ENCODE assay signal across 9 cellular contexts in the genomic region with DNA sequence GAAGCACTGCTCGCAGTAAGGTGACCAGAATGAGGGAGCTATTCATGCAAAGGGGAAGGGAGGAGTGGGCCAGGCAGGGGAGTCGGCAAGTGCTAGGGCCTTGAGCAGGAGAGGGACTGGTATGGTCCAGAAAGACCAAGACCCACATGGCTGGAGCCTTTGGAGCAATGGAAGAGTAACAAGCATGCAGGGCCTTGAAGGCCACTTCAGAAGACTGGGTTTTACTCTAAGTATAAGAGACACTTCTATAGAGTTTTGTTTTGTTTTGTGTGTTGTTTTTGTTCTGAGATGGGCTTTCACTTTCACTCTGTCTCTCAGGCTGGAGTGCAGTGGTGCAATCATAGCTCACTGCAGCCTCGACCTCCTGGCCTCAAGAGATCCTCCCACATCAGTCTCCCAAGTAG. TPM values are rescaled to one million over a fixed set of nuclear protein-coding genes. Genes with fewer than 3 reads are reported as not detected.
A peak's percentile ranks its signal among the peaks of the same experiment; 100 is the strongest.
DNase-seq lines count a peak whose midpoint lies in the region; ATAC-seq, FAIRE-seq and TF ChIP-seq lines count a peak whose summit lies in the region.
"Had no signal": no experiment of that assay in that cellular context is flagged by ENCODE, and none has a peak within 500 bp of the region (broad histone marks: within the 10 kb centered on the region; RNA-seq: fewer than 3 reads in every experiment).

No MANE protein-coding gene starts in this region.

- no peaks in the 10 kb centered on the region for H3K36me3 ChIP-seq in BLaER1
- H3K36me3 ChIP-seq in esophagus squamous epithelium, result no peaks in the 10 kb centered on the region
- H3K36me3 ChIP-seq: cardiac muscle cell had no signal

- H3K4me3 ChIP-seq in BLaER1 (peak overlapping the region; percentile 51), esophagus squamous epithelium (no peak overlapping the region)
- H3K4me3 ChIP-seq: cardiac muscle cell had no signal

- H3K27ac ChIP-seq in BLaER1 (peak overlapping the region; percentile 81), esophagus squamous epithelium (no peak overlapping the region), caudate nucleus (ENCODE audit: low read depth, low read length) (no peak overlapping the region)
- H3K27ac ChIP-seq: cardiac muscle cell had no signal

- H3K4me1 ChIP-seq in BLaER1, result peaks cover 11% of the 10 kb centered on the region
- peaks cover 0 to 25% (median 4%) of the 10 kb centered on the region in 3 donors for H3K4me1 ChIP-seq in esophagus squamous epithelium

- H3K4me1 Mint-ChIP-seq in activated T-helper 1 cell treated with anti-CD3 and anti-CD28 coated beads, Interleukin-12 subunit alpha, Interleukin-12 subunit beta, Interleukin-2, Interleukin-4 antibody, amounts not matched to agents 30 ng/mL and 10 ng/mL and 1 ng/mL, durations not matched to agents 14 hours and 24 hours and 36 hours (ENCODE audit: low read depth), result peaks cover 35% of the 10 kb centered on the region

- H3K4me2 ChIP-seq in BLaER1, result peak overlapping the region; percentile 84

- H3K27me3 ChIP-seq in BLaER1, result no peaks in the 10 kb centered on the region
- no peaks in the 10 kb centered on the region for H3K27me3 ChIP-seq in esophagus squamous epithelium
- H3K27me3 ChIP-seq: cardiac muscle cell had no signal

- TF ChIP-seq POLR2A in esophagus squamous epithelium (IDR thresholded peaks at IDR 0.05), result no peak

- no peak for TF ChIP-seq CTCF in esophagus squamous epithelium (IDR thresholded peaks at IDR 0.05)

- H3K27me3 Mint-ChIP-seq in activated T-helper 1 cell treated with anti-CD3 and anti-CD28 coated beads, Interleukin-12 subunit alpha, Interleukin-12 subunit beta, Interleukin-2, Interleukin-4 antibody, amounts not matched to agents 30 ng/mL and 10 ng/mL and 1 ng/mL, durations not matched to agents 14 hours and 24 hours and 36 hours (ENCODE audit: insufficient read depth), result no peaks in the 10 kb centered on the region

- H3K9ac ChIP-seq in BLaER1, result peak overlapping the region; percentile 70; the same call in 1 of the 2 replicates

- H3K36me3 Mint-ChIP-seq in activated T-helper 1 cell treated with anti-CD3 and anti-CD28 coated beads, Interleukin-12 subunit alpha, Interleukin-12 subunit beta, Interleukin-2, Interleukin-4 antibody, amounts not matched to agents 30 ng/mL and 10 ng/mL and 1 ng/mL, durations not matched to agents 14 hours and 24 hours and 36 hours (ENCODE audit: low read depth), result peaks cover 8% of the 10 kb centered on the region

- H3K9me3 Mint-ChIP-seq in activated T-helper 1 cell treated with anti-CD3 and anti-CD28 coated beads, Interleukin-12 subunit alpha, Interleukin-12 subunit beta, Interleukin-2, Interleukin-4 antibody, amounts not matched to agents 30 ng/mL and 10 ng/mL and 1 ng/mL, durations not matched to agents 14 hours and 24 hours and 36 hours, result peaks cover 9% of the 10 kb centered on the region

- peak overlapping the region; percentile 96 for H3K27ac Mint-ChIP-seq in activated T-helper 1 cell treated with anti-CD3 and anti-CD28 coated beads, Interleukin-12 subunit alpha, Interleukin-12 subunit beta, Interleukin-2, Interleukin-4 antibody, amounts not matched to agents 30 ng/mL and 10 ng/mL and 1 ng/mL, durations not matched to agents 14 hours and 24 hours and 36 hours

- H3K9me3 ChIP-seq in BLaER1 (peaks cover 16% of the 10 kb centered on the region), esophagus squamous epithelium (no peaks in the 10 kb centered on the region)

- DNase-seq in GM19239 (ENCODE audit: insufficient read length, low spot score) (no peak), ureter (ENCODE audit: low spot score) (no peak), esophagus squamous epithelium (lab: John Stamatoyannopoulos, UW) (no peak), caudate nucleus (lab: John Stamatoyannopoulos, UW) (no peak)
- peak; percentile 22 for DNase-seq in activated T-helper 1 cell treated with anti-CD3 and anti-CD28 coated beads, Interleukin-12 subunit alpha, Interleukin-12 subunit beta, Interleukin-2, Interleukin-4 antibody, amounts not matched to agents 30 ng/mL and 10 ng/mL and 1 ng/mL, durations not matched to agents 14 hours and 24 hours and 36 hours (ENCODE audit: low spot score)
- DNase-seq in activated CD4-positive, CD25-positive, alpha-beta regulatory T cell treated with anti-CD3 and anti-CD28 coated beads, Interleukin-2, amount 50 U/mL, for 72 hours, result no peak

- FAIRE-seq in GM19239 (lab: Jason Lieb, UNC), result peak; percentile 86

- H3K4me3 Mint-ChIP-seq in activated T-helper 1 cell treated with anti-CD3 and anti-CD28 coated beads, Interleukin-12 subunit alpha, Interleukin-12 subunit beta, Interleukin-2, Interleukin-4 antibody, amounts not matched to agents 30 ng/mL and 10 ng/mL and 1 ng/mL, durations not matched to agents 14 hours and 24 hours and 36 hours, result peak overlapping the region; percentile 81

- intact Hi-C loops in activated T-helper 1 cell treated with anti-CD3 and anti-CD28 coated beads, Interleukin-12 subunit alpha, Interleukin-12 subunit beta, Interleukin-2, Interleukin-4 antibody, amounts not matched to agents 30 ng/mL and 10 ng/mL and 1 ng/mL, durations not matched to agents 14 hours and 24 hours and 36 hours (cut with micrococcal nuclease), result loop anchor here (1.0 to 10.0 kb wide), 5 partner anchors 50 to 1043 kb away; a partner anchor contains a TSS
- intact Hi-C loops in esophagus squamous epithelium (cut with DNase I), result no loop called here

- WGBS in esophagus squamous epithelium, 2 donors, result 55 to 61% methylated on average over 3 of the region's 3 CpGs

- H4K20me1 ChIP-seq in BLaER1, result no peaks in the 10 kb centered on the region

- ATAC-seq in HG03108 (IDR thresholded peaks at IDR 0.05; ENCODE audit: unreplicated experiment), result peak; percentile 58

RNA-seq across cellular contexts. Expression of a gene that starts 42.0 kb away (rescaled TPM):
- not detected in 2 replicates for total RNA-seq in activated T-helper 1 cell treated with anti-CD3 and anti-CD28 coated beads, Interleukin-12 subunit alpha, Interleukin-12 subunit beta, Interleukin-2, Interleukin-4 antibody, amounts not matched to agents 30 ng/mL and 10 ng/mL and 1 ng/mL, durations not matched to agents 14 hours and 24 hours and 36 hours
- total RNA-seq in ureter (not detected), esophagus squamous epithelium (not detected)
- total RNA-seq: cardiac muscle cell had no signal
